In the genomic region with DNA sequence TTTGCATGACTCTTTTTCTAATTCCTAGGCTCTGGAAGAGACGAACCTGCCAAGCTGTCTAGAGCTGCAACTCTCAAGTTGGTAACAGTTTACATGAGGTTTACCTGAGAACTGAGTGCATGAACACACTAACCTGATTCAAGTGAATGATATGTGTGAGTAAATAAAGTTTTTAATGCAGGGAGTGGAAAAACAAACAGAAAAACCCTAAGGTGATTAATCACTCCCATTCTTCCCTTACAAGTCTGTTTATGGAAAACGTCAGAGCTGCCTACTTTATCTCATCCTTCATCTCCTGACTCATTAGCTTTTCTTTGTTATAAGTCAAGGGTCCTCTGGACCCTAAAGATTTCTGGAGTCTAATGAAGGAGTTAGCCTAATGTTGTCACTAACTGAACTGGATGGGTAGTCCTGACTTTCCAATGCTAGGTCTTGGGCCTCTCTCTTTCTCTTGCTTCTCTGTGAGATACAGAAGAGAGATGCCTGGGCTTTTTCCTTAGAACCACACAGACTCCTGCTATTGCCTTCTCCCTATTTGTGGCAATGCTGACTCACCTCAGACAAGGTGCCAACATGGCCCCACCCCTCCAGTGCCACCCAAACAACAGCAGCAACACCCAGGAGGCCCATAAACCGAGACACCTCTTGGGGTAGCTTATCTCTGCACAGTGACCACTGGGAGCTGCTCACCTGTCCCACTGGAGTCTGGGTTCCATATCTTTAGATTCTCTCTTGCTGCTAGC, we compare ENCODE assay signal across 20 cellular contexts.
DNase-seq lines count a peak whose midpoint lies in the region; ATAC-seq, FAIRE-seq and TF ChIP-seq lines count a peak whose summit lies in the region.
"Had no signal": no experiment of that assay in that cellular context is flagged by ENCODE, and none has a peak within 500 bp of the region (broad histone marks: within the 10 kb centered on the region; RNA-seq: fewer than 3 reads in every experiment).

No MANE protein-coding gene starts in this region.

- H2AFZ ChIP-seq in hepatocyte (no peak overlapping the region), HepG2 (ENCODE audit: low read length) (no peak overlapping the region)

- FAIRE-seq in HepG2 (lab: Jason Lieb, UNC) = no peak
- FAIRE-seq: GM18507 had no signal

- H3K9me3 ChIP-seq in hepatocyte (ENCODE audit: low read depth) = no peaks in the 10 kb centered on the region
- peaks cover 24% of the 10 kb centered on the region for H3K9me3 ChIP-seq in HepG2 (ENCODE audit: low read length)
- H3K9me3 ChIP-seq: adrenal gland; BLaER1 treated with 17β-estradiol and CSF1 and Interleukin-3, amounts not matched to agents 10 nM and 100 nM; right lobe of liver had no signal

- WGBS in hepatocyte (ENCODE audit: low lambda C conversion rate, missing lambda C conversion rate) = 49% methylated on average over 3 of the region's 3 CpGs
- WGBS in HepG2 (ENCODE audit: low lambda C conversion rate) = 1% methylated on average over 3 of the region's 3 CpGs

- POLR2A ChIA-PET in HepG2 (lab: Yijun Ruan, JAX) = no interaction called here

- in situ Hi-C loops in HepG2 (cut with HindIII; ENCODE audit: extremely low pct_ligation_motif_present, low pct_unique_long_range_greater_than_20kb) = no loop called here

- H3K9ac ChIP-seq in HepG2 (ENCODE audit: insufficient read depth, low read depth, low read length) = no peak overlapping the region
- H3K9ac ChIP-seq: BLaER1 treated with 17β-estradiol and CSF1 and Interleukin-3, amounts not matched to agents 10 nM and 100 nM had no signal

- H3K4me2 ChIP-seq in hepatocyte = no peak overlapping the region
- no peak overlapping the region for H3K4me2 ChIP-seq in HepG2 (ENCODE audit: low read depth, low read length)
- H3K4me2 ChIP-seq: BLaER1 treated with 17β-estradiol and CSF1 and Interleukin-3, amounts not matched to agents 10 nM and 100 nM had no signal

- H3K27ac ChIP-seq in hepatocyte (peak overlapping the region; percentile 32), HepG2 (ENCODE audit: extremely low read length, insufficient read depth, low read length) (no peak overlapping the region)
- H3K27ac ChIP-seq: adrenal gland; BLaER1 treated with 17β-estradiol and CSF1 and Interleukin-3, amounts not matched to agents 10 nM and 100 nM; dorsolateral prefrontal cortex; right lobe of liver had no signal

- no TSS peak for BruUV-seq in HepG2 (replicated peaks; lab: Mats Ljungman, UMichigan)

- H3K4me3 ChIP-seq in hepatocyte = no peak overlapping the region
- no peak overlapping the region for H3K4me3 ChIP-seq in HepG2 (replicated peaks in 1 of 3; ENCODE audit: insufficient read depth in 1 of 3, low read depth in 2 of 3, low read length in 3 of 3)
- H3K4me3 ChIP-seq: adrenal gland; BLaER1 treated with 17β-estradiol and CSF1 and Interleukin-3, amounts not matched to agents 10 nM and 100 nM; dorsolateral prefrontal cortex; right lobe of liver had no signal

- intact Hi-C loops in HepG2 (cut with micrococcal nuclease; ENCODE audit: unreplicated experiment) = no loop called here

- CTCF ChIA-PET in HepG2 (lab: Yijun Ruan, JAX; ENCODE audit: low intra/inter-chr PET ratio, low total read pairs) = no interaction called here

- H4K20me1 ChIP-seq in hepatocyte (ENCODE audit: insufficient read depth, poor library complexity, severe bottlenecking) = no peaks in the 10 kb centered on the region
- H4K20me1 ChIP-seq in HepG2 (ENCODE audit: insufficient read depth, low read length) = no peaks in the 10 kb centered on the region
- H4K20me1 ChIP-seq: BLaER1 treated with 17β-estradiol and CSF1 and Interleukin-3, amounts not matched to agents 10 nM and 100 nM had no signal

- H3K79me2 ChIP-seq in hepatocyte = no peaks in the 10 kb centered on the region
- H3K79me2 ChIP-seq in HepG2 (ENCODE audit: insufficient read depth, low read length) = no peaks in the 10 kb centered on the region

- ATAC-seq in HepG2 (no peak), HG03521 (IDR thresholded peaks at IDR 0.05; ENCODE audit: unreplicated experiment) (no peak), GM19328 (IDR thresholded peaks at IDR 0.05; ENCODE audit: unreplicated experiment) (no peak), GM19397 (IDR thresholded peaks at IDR 0.05; ENCODE audit: unreplicated experiment) (no peak)
- ATAC-seq: natural killer cell, right lobe of liver had no signal

- TF ChIP-seq RAD21 in HepG2 (CRISPR knock-in tag; IDR thresholded peaks at IDR 0.05) = no peak

- no peaks in the 10 kb centered on the region for H3K9me2 ChIP-seq in hepatocyte (replicated peaks; ENCODE audit: insufficient read depth)

- H3K4me1 ChIP-seq in hepatocyte (ENCODE audit: insufficient read depth) (no peaks in the 10 kb centered on the region), HepG2 (ENCODE audit: insufficient read depth, low read length) (no peaks in the 10 kb centered on the region)
- H3K4me1 ChIP-seq: adrenal gland; BLaER1 treated with 17β-estradiol and CSF1 and Interleukin-3, amounts not matched to agents 10 nM and 100 nM; right lobe of liver had no signal

- H3K36me3 ChIP-seq in hepatocyte (replicated peaks; ENCODE audit: insufficient read depth, low read depth) (no peaks in the 10 kb centered on the region), HepG2 (replicated peaks in 1 of 2; ENCODE audit: control insufficient read depth in 1 of 2, insufficient read depth in 2 of 2, low read length in 2 of 2) (no peaks in the 10 kb centered on the region)
- H3K36me3 ChIP-seq: adrenal gland; BLaER1 treated with 17β-estradiol and CSF1 and Interleukin-3, amounts not matched to agents 10 nM and 100 nM; right lobe of liver had no signal

- TF ChIP-seq CTCF in hepatocyte (IDR thresholded peaks at IDR 0.05; ENCODE audit: poor library complexity) = no peak
- TF ChIP-seq CTCF in HepG2 (CRISPR knock-in tag; IDR thresholded peaks at IDR 0.05) = no peak

- no peak for TF ChIP-seq EP300 in HepG2 (IDR thresholded peaks at IDR 0.05; ENCODE audit: low read depth in 2 of 2, low read length in 2 of 2)
- no peak for TF ChIP-seq EP300 in HepG2 (CRISPR knock-in tag; IDR thresholded peaks at IDR 0.05; ENCODE audit: borderline replicate concordance)

- H3K27me3 ChIP-seq in hepatocyte (no peaks in the 10 kb centered on the region), HepG2 (ENCODE audit: control insufficient read depth in 1 of 2, insufficient read depth in 2 of 2, low read length in 2 of 2) (no peaks in the 10 kb centered on the region)
- H3K27me3 ChIP-seq: adrenal gland; BLaER1 treated with 17β-estradiol and CSF1 and Interleukin-3, amounts not matched to agents 10 nM and 100 nM; dorsolateral prefrontal cortex; right lobe of liver had no signal

- TF ChIP-seq POLR2A in HepG2 (IDR thresholded peaks at IDR 0.05; ENCODE audit: insufficient read depth in 1 of 2, low read depth in 2 of 2, low read length in 2 of 2) = no peak

- peak; percentile 5 for DNase-seq in COR-L47 (lab: John Stamatoyannopoulos, UW)
- peak; percentile 39 for DNase-seq in H4 (ENCODE audit: low spot score)
- peak; percentile 14 for DNase-seq in NCI-H774 (lab: John Stamatoyannopoulos, UW)
- DNase-seq in hepatocyte (ENCODE audit: low spot score) = peak; percentile 27
- DNase-seq in HepG2 (ENCODE audit: low spot score) = no peak
- DNase-seq: activated CD4-positive, CD25-positive, alpha-beta regulatory T cell treated with anti-CD3 and anti-CD28 coated beads, Interleukin-2, amount 50 U/mL, for 72 hours; activated T-cell treated with anti-CD3 and anti-CD28 coated beads for 4 hours; adrenal gland; dorsolateral prefrontal cortex; H9; natural killer cell; NCI-H1048; right lobe of liver; stimulated activated CD4-positive, alpha-beta T cell treated with anti-CD3 and anti-CD28 coated beads, Interleukin-4, amount 100 ng/mL, for 24 hours; stimulated activated naive CD4-positive, alpha-beta T cell had no signal

TF ChIP-seq in HepG2, 621 proteins besides CTCF, POLR2A, EP300 and RAD21:
- TF ChIP-seq ZNF496 (CRISPR knock-in tag; IDR thresholded peaks at IDR 0.05; ENCODE audit: insufficient replicate concordance) = no peak
- TF ChIP-seq IKZF4 (CRISPR knock-in tag; IDR thresholded peaks at IDR 0.05; ENCODE audit: borderline replicate concordance, low read depth, not compliant biosample characterization) = no peak
- TF ChIP-seq ZNF790 (CRISPR knock-in tag; IDR thresholded peaks at IDR 0.05; ENCODE audit: borderline replicate concordance) = no peak
- TF ChIP-seq STAG1 (CRISPR knock-in tag; IDR thresholded peaks at IDR 0.05) = no peak
- TF ChIP-seq MLXIP (CRISPR knock-in tag; IDR thresholded peaks at IDR 0.05; ENCODE audit: borderline replicate concordance) = no peak
- no peak for TF ChIP-seq KLF16 (CRISPR knock-in tag; IDR thresholded peaks at IDR 0.05)
- TF ChIP-seq SAP130 (CRISPR knock-in tag; IDR thresholded peaks at IDR 0.05; ENCODE audit: low read depth) = no peak
- TF ChIP-seq TCF7L2 (IDR thresholded peaks at IDR 0.05; ENCODE audit: low read depth, low read length) = no peak
- TF ChIP-seq NCOA5 (CRISPR knock-in tag; IDR thresholded peaks at IDR 0.05) = no peak
- no peak for TF ChIP-seq ZNF777 (CRISPR knock-in tag; IDR thresholded peaks at IDR 0.05)
- no peak for TF ChIP-seq KDM3A (CRISPR knock-in tag; IDR thresholded peaks at IDR 0.05; ENCODE audit: low read depth)
